10 cellular contexts compared by ENCODE assay signal in the genomic region with DNA sequence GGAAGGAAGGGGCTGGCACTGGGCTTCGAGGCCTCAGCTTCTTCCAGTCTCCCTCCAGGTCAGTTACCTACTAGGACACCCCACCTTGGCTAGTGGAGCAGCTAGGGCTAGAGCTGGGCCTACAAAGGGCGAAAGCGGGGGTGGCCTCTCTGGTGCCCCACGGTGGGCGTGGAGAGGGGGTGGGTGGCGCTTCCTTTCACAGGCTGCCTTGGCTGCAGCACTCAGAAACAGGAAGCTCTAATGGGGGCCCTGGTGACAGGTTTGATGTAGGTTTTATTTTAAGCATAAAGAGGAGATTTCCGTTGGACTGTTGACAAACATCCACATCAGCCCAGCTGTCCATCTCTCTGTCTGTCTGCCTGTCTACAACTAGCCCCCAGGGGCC. TPM values are rescaled to one million over a fixed set of nuclear protein-coding genes. Genes with fewer than 3 reads are reported as not detected.
DNase-seq lines count a peak whose midpoint lies in the region; ATAC-seq, FAIRE-seq and TF ChIP-seq lines count a peak whose summit lies in the region.
"Had no signal": no experiment of that assay in that cellular context is flagged by ENCODE, and none has a peak within 500 bp of the region (broad histone marks: within the 10 kb centered on the region; RNA-seq: fewer than 3 reads in every experiment).

No MANE protein-coding gene starts in this region.

- no peak overlapping the region for H3K27ac ChIP-seq in kidney (ENCODE audit: low read depth in 2 of 2, low read length in 2 of 2)
- H3K27ac ChIP-seq in esophagus muscularis mucosa (replicated peaks in 1 of 4) = no peak overlapping the region
- H3K27ac ChIP-seq: C4-2B had no signal

- peaks cover 0 to 25% (median 7%) of the 10 kb centered on the region in 4 donors for H3K27me3 ChIP-seq in esophagus muscularis mucosa

- H3K4me1 ChIP-seq in kidney (ENCODE audit: control insufficient read depth in 1 of 2, insufficient read depth in 1 of 2, low read depth in 1 of 2, low read length in 2 of 2) (peaks cover 6 to 9% of the 10 kb centered on the region in 2 donors), esophagus muscularis mucosa (peaks cover 19 to 30% (median 26%) of the 10 kb centered on the region in 4 donors)

- WGBS in esophagus muscularis mucosa = 90% methylated on average over 7 of the region's 7 CpGs

- no peak overlapping the region for H3K9ac ChIP-seq in kidney (ENCODE audit: low read length in 2 of 2)

- H3K4me3 ChIP-seq in kidney (ENCODE audit: low read length in 2 of 2) (no peak overlapping the region), esophagus muscularis mucosa (no peak overlapping the region)
- H3K4me3 ChIP-seq: K562 had no signal

- H3K36me3 Mint-ChIP-seq in CD14-positive monocyte (peaks cover 47 to 69% of the 10 kb centered on the region in 2 donors), WTC11 (no peaks in the 10 kb centered on the region; the same call in 1 of the 2 replicates)
- peaks cover 36% of the 10 kb centered on the region for H3K36me3 Mint-ChIP-seq in activated CD4-positive, alpha-beta T cell treated with anti-CD3 and anti-CD28 coated beads, Interleukin-2, amount 10 ng/mL, durations not matched to agents 7 days and 5 days (ENCODE audit: low read depth)

- intact Hi-C loops in CD14-positive monocyte (cut with micrococcal nuclease) = loop anchor here in 1 of 2 donors (5.0 kb wide), 1 partner anchor 35 kb away; no protein-coding TSS in a partner anchor
- intact Hi-C loops in kidney (cut with DNase I) = no loop called here
- intact Hi-C loops in esophagus muscularis mucosa (cut with DNase I) = no loop called here

- no peak for TF ChIP-seq POLR2A in esophagus muscularis mucosa (IDR thresholded peaks at IDR 0.05; ENCODE audit: low read depth)

- peaks cover 54% of the 10 kb centered on the region for H3K4me1 Mint-ChIP-seq in CD14-positive monocyte
- H3K4me1 Mint-ChIP-seq in activated CD4-positive, alpha-beta T cell treated with anti-CD3 and anti-CD28 coated beads, Interleukin-2, amount 10 ng/mL, durations not matched to agents 7 days and 5 days = peaks cover 73% of the 10 kb centered on the region
- H3K4me1 Mint-ChIP-seq in WTC11 = peaks cover 38% of the 10 kb centered on the region

- peaks cover 2 to 11% (median 9%) of the 10 kb centered on the region in 3 donors for H3K27me3 Mint-ChIP-seq in CD14-positive monocyte (ENCODE audit: low read depth in 3 of 3)
- H3K27me3 Mint-ChIP-seq in activated CD4-positive, alpha-beta T cell treated with anti-CD3 and anti-CD28 coated beads, Interleukin-2, amount 10 ng/mL, durations not matched to agents 7 days and 5 days = no peaks in the 10 kb centered on the region
- H3K27me3 Mint-ChIP-seq in WTC11 (ENCODE audit: low read depth) = peaks cover 10% of the 10 kb centered on the region

- FAIRE-seq in kidney (lab: Jason Lieb, UNC) (no peak), HTR-8/SVneo (lab: Jason Lieb, UNC) (no peak)
- FAIRE-seq: K562 had no signal

- ATAC-seq in HG03432 (IDR thresholded peaks at IDR 0.05; ENCODE audit: unreplicated experiment) (peak; percentile 52), WTC11 (no peak)
- ATAC-seq: K562 had no signal

- H3K27ac Mint-ChIP-seq in CD14-positive monocyte (peak overlapping the region; percentile 70 to 91 (median 84)), WTC11 (no peak overlapping the region)
- H3K27ac Mint-ChIP-seq in activated CD4-positive, alpha-beta T cell treated with anti-CD3 and anti-CD28 coated beads, Interleukin-2, amount 10 ng/mL, durations not matched to agents 7 days and 5 days = peak overlapping the region; percentile 90

- H3K36me3 ChIP-seq in kidney (ENCODE audit: control insufficient read depth in 1 of 2, insufficient read depth in 2 of 2, low read length in 2 of 2) = no peaks in the 10 kb centered on the region
- H3K36me3 ChIP-seq in esophagus muscularis mucosa = no peaks in the 10 kb centered on the region

- peak overlapping the region; percentile 71 to 83 for H3K4me3 Mint-ChIP-seq in CD14-positive monocyte
- peak overlapping the region; percentile 78 for H3K4me3 Mint-ChIP-seq in activated CD4-positive, alpha-beta T cell treated with anti-CD3 and anti-CD28 coated beads, Interleukin-2, amount 10 ng/mL, durations not matched to agents 7 days and 5 days
- no peak overlapping the region for H3K4me3 Mint-ChIP-seq in WTC11

- H3K9me3 ChIP-seq in kidney (ENCODE audit: control insufficient read depth in 1 of 2, low read length in 2 of 2) (no peaks in the 10 kb centered on the region), esophagus muscularis mucosa (no peaks in the 10 kb centered on the region)

- no peak for TF ChIP-seq CTCF in CD14-positive monocyte (IDR thresholded peaks at IDR 0.05)
- no peak for TF ChIP-seq CTCF in kidney (IDR thresholded peaks at IDR 0.05; ENCODE audit: borderline replicate concordance, extremely low read depth, insufficient read depth)
- no peak for TF ChIP-seq CTCF in WTC11 (IDR thresholded peaks at IDR 0.05)
- TF ChIP-seq CTCF in esophagus muscularis mucosa (IDR thresholded peaks at IDR 0.05) = no peak

- POLR2A ChIA-PET in activated CD4-positive, alpha-beta T cell treated with anti-CD3 and anti-CD28 coated beads, Interleukin-2, amount 10 ng/mL, durations not matched to agents 7 days and 5 days (lab: Charles Lee) = no interaction called here
- POLR2A ChIA-PET in WTC11 (lab: Charles Lee) = interaction anchor here (0.8 kb wide), 1 partner anchor 15 kb away, joined by 3 read pairs; no protein-coding TSS in a partner anchor

- TF ChIP-seq EP300 in esophagus muscularis mucosa (IDR thresholded peaks at IDR 0.05) = no peak

- peaks cover 0 to 4% (median 0%) of the 10 kb centered on the region in 7 donors for H3K9me3 Mint-ChIP-seq in CD14-positive monocyte
- H3K9me3 Mint-ChIP-seq in activated CD4-positive, alpha-beta T cell treated with anti-CD3 and anti-CD28 coated beads, Interleukin-2, amount 10 ng/mL, durations not matched to agents 7 days and 5 days = peaks cover 9% of the 10 kb centered on the region
- H3K9me3 Mint-ChIP-seq in WTC11 = no peaks in the 10 kb centered on the region

- no peak for DNase-seq in CD14-positive monocyte (ENCODE audit: low spot score)
- peak; percentile 69 for DNase-seq in activated CD4-positive, alpha-beta T cell treated with anti-CD3 and anti-CD28 coated beads, Interleukin-2, amount 10 ng/mL, durations not matched to agents 7 days and 5 days
- peak; percentile 76 for DNase-seq in kidney
- no peak for DNase-seq in WTC11 (ENCODE audit: low spot score)
- no peak for DNase-seq in retina
- no peak for DNase-seq in HTR-8/SVneo (ENCODE audit: insufficient read length, low spot score)
- DNase-seq in esophagus muscularis mucosa (ENCODE audit: extremely low spot score) = no peak

- CTCF ChIA-PET in activated CD4-positive, alpha-beta T cell treated with anti-CD3 and anti-CD28 coated beads, Interleukin-2, amount 10 ng/mL, durations not matched to agents 7 days and 5 days (lab: Charles Lee) = interaction anchor here (1.0 to 1.6 kb wide), 5 partner anchors 8 to 37 kb away, joined by 3 to 5 read pairs (median 3); a partner anchor contains a TSS
- CTCF ChIA-PET in WTC11 (lab: Charles Lee) = interaction anchor here (0.7 to 1.5 kb wide), 7 partner anchors 13 to 112 kb away, joined by 3 to 5 read pairs (median 4); a partner anchor contains a TSS

TF ChIP-seq in WTC11, 78 proteins besides CTCF, POLR2A, EP300 and RAD21 (continues in another document):
- no peak for TF ChIP-seq JAZF1 (CRISPR knock-in tag; IDR thresholded peaks at IDR 0.05)
- TF ChIP-seq KAT7 (CRISPR knock-in tag; IDR thresholded peaks at IDR 0.05; ENCODE audit: borderline replicate concordance) = no peak
- no peak for TF ChIP-seq FOXK1 (CRISPR knock-in tag; IDR thresholded peaks at IDR 0.05)
- TF ChIP-seq, protein P1, sequence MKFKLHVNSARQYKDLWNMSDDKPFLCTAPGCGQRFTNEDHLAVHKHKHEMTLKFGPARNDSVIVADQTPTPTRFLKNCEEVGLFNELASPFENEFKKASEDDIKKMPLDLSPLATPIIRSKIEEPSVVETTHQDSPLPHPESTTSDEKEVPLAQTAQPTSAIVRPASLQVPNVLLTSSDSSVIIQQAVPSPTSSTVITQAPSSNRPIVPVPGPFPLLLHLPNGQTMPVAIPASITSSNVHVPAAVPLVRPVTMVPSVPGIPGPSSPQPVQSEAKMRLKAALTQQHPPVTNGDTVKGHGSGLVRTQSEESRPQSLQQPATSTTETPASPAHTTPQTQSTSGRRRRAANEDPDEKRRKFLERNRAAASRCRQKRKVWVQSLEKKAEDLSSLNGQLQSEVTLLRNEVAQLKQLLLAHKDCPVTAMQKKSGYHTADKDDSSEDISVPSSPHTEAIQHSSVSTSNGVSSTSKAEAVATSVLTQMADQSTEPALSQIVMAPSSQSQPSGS (CRISPR knock-in tag; IDR thresholded peaks at IDR 0.05; ENCODE audit: borderline replicate concordance, low read depth) = no peak
- no peak for TF ChIP-seq NFYB (CRISPR knock-in tag; conservative IDR thresholded peaks at IDR 0.05; ENCODE audit: low read depth)
- no peak for TF ChIP-seq IRF2 (CRISPR knock-in tag; IDR thresholded peaks at IDR 0.05; ENCODE audit: borderline replicate concordance, low read depth)
- TF ChIP-seq, protein P2, sequence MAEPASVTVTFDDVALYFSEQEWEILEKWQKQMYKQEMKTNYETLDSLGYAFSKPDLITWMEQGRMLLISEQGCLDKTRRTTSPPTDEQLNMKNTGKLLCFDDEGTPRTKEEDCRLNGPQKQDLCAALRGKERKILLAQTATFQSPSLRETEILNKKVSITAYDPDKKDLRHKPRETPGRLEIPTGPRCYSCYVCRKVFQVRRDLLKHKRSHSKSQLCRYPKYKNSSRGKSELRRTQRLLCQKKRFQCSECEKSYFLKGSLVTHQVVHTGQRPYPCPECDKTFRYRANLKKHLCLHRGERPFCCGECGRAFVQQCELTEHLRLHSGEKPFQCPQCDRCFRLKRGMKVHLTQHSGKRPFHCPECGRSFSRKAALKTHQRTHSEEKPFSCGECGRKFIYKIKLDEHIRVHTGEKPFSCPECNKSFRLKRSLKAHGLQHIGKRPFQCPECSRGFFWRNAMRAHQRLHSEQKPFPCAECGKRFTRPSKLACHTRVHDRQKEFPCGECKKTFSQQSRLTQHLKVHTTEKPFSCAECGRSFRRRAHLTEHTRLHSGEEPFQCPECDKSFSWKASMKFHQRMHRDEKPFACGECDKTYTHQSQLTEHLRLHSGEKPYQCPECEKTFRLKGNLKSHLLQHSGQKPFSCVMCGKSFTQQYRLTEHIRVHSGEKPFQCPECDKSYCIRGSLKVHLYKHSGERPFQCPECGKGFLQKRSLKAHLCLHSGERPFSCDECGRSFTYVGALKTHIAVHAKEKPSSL (CRISPR knock-in tag; conservative IDR thresholded peaks at IDR 0.05) = no peak
- no peak for TF ChIP-seq CREB1 (CRISPR knock-in tag; IDR thresholded peaks at IDR 0.05)
- TF ChIP-seq RORB (CRISPR knock-in tag; IDR thresholded peaks at IDR 0.05) = no peak

RNA-seq across cellular contexts. Expression of a gene that starts 13.4 kb away (rescaled TPM):
- polyA plus RNA-seq in CD14-positive monocyte (10 to 100 TPM; 13.8 to 27.8 TPM), kidney (ENCODE audit: insufficient read depth, low read depth, low replicate concordance) (12.6 TPM)
- 10 to 100 TPM; 27.6 to 30.2 TPM for total RNA-seq in activated CD4-positive, alpha-beta T cell treated with anti-CD3 and anti-CD28 coated beads, Interleukin-2, amount 10 ng/mL, durations not matched to agents 7 days and 5 days
- total RNA-seq in kidney (10.2 TPM), WTC11 (2021) (17.2 to 18.8 TPM (median 18.0 TPM) in 3 replicates), esophagus muscularis mucosa (1 to 10 TPM; 2.0 to 4.4 (median 3.2) TPM)

Comparison
In these comparisons a context has a peak if more than half of its experiments do, and no peak if none do; other contexts are left out.
1. DNase-seq: peak in activated CD4-positive, alpha-beta T cell treated with anti-CD3 and anti-CD28 coated beads, Interleukin-2, amount 10 ng/mL, durations not matched to agents 7 days and 5 days (single experiment) and kidney (single experiment); none in CD14-positive monocyte (single experiment), WTC11 (single experiment), retina (single experiment), HTR-8/SVneo (single experiment) and esophagus muscularis mucosa (single experiment).